ENCODE assay signal across 11 cellular contexts in the genomic region with DNA sequence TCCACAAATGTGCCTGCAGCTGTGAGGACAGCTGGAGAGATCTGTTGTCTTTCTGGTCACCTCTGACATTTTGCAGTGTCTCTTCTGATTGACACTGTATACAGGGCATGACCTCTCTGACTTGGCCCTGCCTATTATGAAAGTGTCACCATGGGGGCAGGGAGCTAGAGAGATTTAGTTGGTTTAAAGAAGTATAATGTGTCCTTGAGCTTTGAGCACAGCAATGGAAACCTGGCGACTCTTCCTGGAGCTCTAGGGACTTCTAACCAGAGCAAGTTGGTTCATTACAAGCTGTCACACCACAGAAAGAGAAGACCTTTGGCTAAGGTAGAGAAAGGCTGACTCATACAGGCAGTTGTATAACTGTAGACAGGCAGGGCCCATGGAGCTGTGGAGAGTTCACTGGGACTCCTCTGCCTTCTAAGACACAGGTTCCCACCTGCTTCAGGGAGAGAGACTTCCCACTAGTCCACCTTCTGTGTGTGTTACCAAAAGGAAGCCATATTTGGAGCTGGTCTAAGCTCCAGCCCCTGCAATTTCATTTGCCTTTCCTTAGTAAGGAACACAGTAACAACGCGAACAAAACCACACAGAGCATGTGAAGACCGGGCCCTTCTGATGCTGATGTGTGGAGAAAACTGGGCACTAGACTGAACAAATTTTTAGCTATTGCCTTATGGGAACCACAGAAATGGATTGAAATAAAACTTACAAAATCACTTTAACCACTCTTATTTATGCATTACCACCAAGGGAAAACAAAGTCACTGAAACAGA.
DNase-seq lines count a peak whose midpoint lies in the region; ATAC-seq, FAIRE-seq and TF ChIP-seq lines count a peak whose summit lies in the region.
"Had no signal": no experiment of that assay in that cellular context is flagged by ENCODE, and none has a peak within 500 bp of the region (broad histone marks: within the 10 kb centered on the region; RNA-seq: fewer than 3 reads in every experiment).

No MANE protein-coding gene starts in this region.

- intact Hi-C loops in GM12878 (cut with micrococcal nuclease; ENCODE audit: unreplicated experiment), result no loop called here

- RAD21 ChIA-PET in GM12878 (lab: Charles Lee; ENCODE audit: unreplicated experiment), result interaction anchor here (0.8 to 1.5 kb wide), 10 partner anchors 33 to 246 kb away, joined by 3 to 4 read pairs (median 3); no protein-coding TSS in a partner anchor

- TF ChIP-seq POLR2A in GM12891 (IDR thresholded peaks at IDR 0.05; ENCODE audit: low read depth, low read length), result no peak
- TF ChIP-seq POLR2A in GM12878 (IDR thresholded peaks at IDR 0.05; ENCODE audit: low read depth, low read length), result no peak

- H3K4me1 ChIP-seq in GM12878 (ENCODE audit: control insufficient read depth, insufficient read depth, low read length), result no peaks in the 10 kb centered on the region; the same call in 1 of the 2 replicates

- SMC1A ChIA-PET in GM12878 (lab: Charles Lee; ENCODE audit: uncharacterized antibody, unreplicated experiment), result interaction anchor here (0.6 to 1.2 kb wide), 3 partner anchors 25 to 176 kb away, joined by 3 to 4 read pairs (median 3); no protein-coding TSS in a partner anchor

- no peak overlapping the region for H3K4me3 ChIP-seq in GM12878

- FAIRE-seq in GM12891 (lab: Jason Lieb, UNC) (peak; percentile 26), GM12878 (lab: Jason Lieb, UNC) (no peak)

- H3K27me3 ChIP-seq in GM12878 (replicated peaks in 1 of 2; ENCODE audit: control insufficient read depth in 2 of 2, insufficient read depth in 2 of 2, low read length in 1 of 2), result no peaks in the 10 kb centered on the region

- BruUV-seq in GM12878 (replicated peaks; lab: Mats Ljungman, UMichigan), result no TSS peak

- in situ Hi-C loops in GM12878 (cut with MboI), result no loop called here

- no peak for TF ChIP-seq CTCF in GM12878 (IDR thresholded peaks at IDR 0.05 in 2 of 3, conservative IDR thresholded peaks at IDR 0.05 in 1 of 3; ENCODE audit: control insufficient read depth in 2 of 3, extremely low read depth in 1 of 3, insufficient read depth in 1 of 3, low read depth in 3 of 3, low read length in 3 of 3)

- DNase-seq in GM12891 (ENCODE audit: insufficient read length, low spot score), result no peak
- no peak for DNase-seq in GM12878 (ENCODE audit: low read depth, low spot score)
- peak; percentile 60 for DNase-seq in myocyte (ENCODE audit: low read depth)
- DNase-seq in epidermal melanocyte (ENCODE audit: insufficient read length, low spot score), result no peak
- no peak for DNase-seq in dedifferentiated amniotic fluid mesenchymal stem cell (ENCODE audit: extremely low spot score)
- DNase-seq: activated CD4-positive, alpha-beta T cell treated with anti-CD3 and anti-CD28 coated beads, Interleukin-2, amount 50 U/mL, for 1 hour; effector CD4-positive, alpha-beta T cell; NCI-H82; stimulated activated CD4-positive, alpha-beta T cell treated with anti-CD3 and anti-CD28 coated beads, Interleukin-12 subunit alpha, Interleukin-12 subunit beta, amount 100 ng/mL, for 4 hours had no signal

- H3K9ac ChIP-seq in GM12878 (ENCODE audit: control insufficient read depth, insufficient read depth, low read length), result no peak overlapping the region

- no peak for TF ChIP-seq EP300 in GM12878 (IDR thresholded peaks at IDR 0.05; ENCODE audit: borderline replicate concordance in 1 of 2, control insufficient read depth in 1 of 2, low read depth in 2 of 2, low read length in 2 of 2)

- H3K9me3 ChIP-seq in GM12878 (replicated peaks; ENCODE audit: control insufficient read depth, insufficient read depth, low read length), result no peaks in the 10 kb centered on the region

- 46% methylated on average over 4 of the region's 4 CpGs for WGBS in GM12878 (ENCODE audit: insufficient coverage, insufficient replicate concordance, low lambda C conversion rate, missing lambda C conversion rate)

- POLR2A ChIA-PET in GM12878 (lab: Charles Lee), result no interaction called here

- CTCF ChIA-PET in GM12878 (lab: Yijun Ruan, JAX), result interaction anchor here (0.6 to 2.1 kb wide), 9 partner anchors 11 to 185 kb away, joined by 3 to 6 read pairs (median 3); no protein-coding TSS in a partner anchor

- H4K20me1 ChIP-seq in GM12878 (ENCODE audit: control insufficient read depth, insufficient read depth), result no peaks in the 10 kb centered on the region

- H3K27ac ChIP-seq in GM12878 (ENCODE audit: control insufficient read depth, insufficient read depth), result no peak overlapping the region

- H2AFZ ChIP-seq in GM12878 (ENCODE audit: control insufficient read depth, low read depth, low read length), result peak overlapping the region; percentile 35; the same call in 1 of the 2 replicates

- ATAC-seq in HG02610 (IDR thresholded peaks at IDR 0.05; ENCODE audit: unreplicated experiment) (peak; percentile 64), GM12878 (peak; percentile 74), SK-N-SH treated with all-trans-retinoic acid at 6 μM for 48 hours (no peak)

- TF ChIP-seq RAD21 in GM12878 (IDR thresholded peaks at IDR 0.05; ENCODE audit: insufficient read depth, low read depth, low read length), result no peak

- no peaks in the 10 kb centered on the region for H3K36me3 ChIP-seq in GM12878 (ENCODE audit: control insufficient read depth in 2 of 2, insufficient read depth in 2 of 2, low read length in 1 of 2)

- no peak overlapping the region; the same call in 1 of the 2 replicates for H3K4me2 ChIP-seq in GM12878 (ENCODE audit: control insufficient read depth, insufficient read depth)

- H3K79me2 ChIP-seq in GM12878 (ENCODE audit: control insufficient read depth, insufficient read depth, low read length), result no peaks in the 10 kb centered on the region

TF ChIP-seq in GM12891, 5 proteins besides CTCF, POLR2A, EP300 and RAD21:
- TF ChIP-seq TAF1 (IDR thresholded peaks at IDR 0.05; ENCODE audit: low read depth, low read length) (no peak), PAX5 (IDR thresholded peaks at IDR 0.05; ENCODE audit: insufficient read depth, low read length, severe bottlenecking) (no peak), POLR2AphosphoS5 (IDR thresholded peaks at IDR 0.05; ENCODE audit: low read depth, low read length) (no peak), POU2F2 (IDR thresholded peaks at IDR 0.05; ENCODE audit: low read depth, low read length) (no peak), SPI1 (IDR thresholded peaks at IDR 0.05; ENCODE audit: low read depth, low read length) (no peak)

TF ChIP-seq in GM12878, 131 proteins besides CTCF, POLR2A, EP300 and RAD21:
- TF ChIP-seq NFIC (IDR thresholded peaks at IDR 0.05; ENCODE audit: low read depth, low read length) (no peak), NR2F1 (conservative IDR thresholded peaks at IDR 0.05) (peak; percentile 60; the same call in 1 of the 2 replicates), PKNOX1 (IDR thresholded peaks at IDR 0.05) (peak; percentile 78)
- TF ChIP-seq, protein P1, sequence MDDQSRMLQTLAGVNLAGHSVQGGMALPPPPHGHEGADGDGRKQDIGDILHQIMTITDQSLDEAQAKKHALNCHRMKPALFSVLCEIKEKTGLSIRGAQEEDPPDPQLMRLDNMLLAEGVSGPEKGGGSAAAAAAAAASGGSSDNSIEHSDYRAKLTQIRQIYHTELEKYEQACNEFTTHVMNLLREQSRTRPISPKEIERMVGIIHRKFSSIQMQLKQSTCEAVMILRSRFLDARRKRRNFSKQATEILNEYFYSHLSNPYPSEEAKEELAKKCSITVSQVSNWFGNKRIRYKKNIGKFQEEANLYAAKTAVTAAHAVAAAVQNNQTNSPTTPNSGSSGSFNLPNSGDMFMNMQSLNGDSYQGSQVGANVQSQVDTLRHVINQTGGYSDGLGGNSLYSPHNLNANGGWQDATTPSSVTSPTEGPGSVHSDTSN (IDR thresholded peaks at IDR 0.05; ENCODE audit: insufficient replicate concordance, low read depth, low read length), result peak; percentile 17
TF ChIP-seq in GM12878: peak in this region for 3.

TF ChIP-seq in SK-N-SH treated with all-trans-retinoic acid at 6 μM for 48 hours, 23 proteins besides CTCF, POLR2A, EP300 and RAD21:
- TF ChIP-seq ESRRG (CRISPR knock-in tag; IDR thresholded peaks at IDR 0.05), result no peak
